ENCODE assay signal across 15 cellular contexts in genomic region chr7:159140170-159140910, GRCh38. TPM values are rescaled to one million over a fixed set of nuclear protein-coding genes. Genes with fewer than 3 reads are reported as not detected.
"Had no signal": no experiment of that assay in that cellular context is flagged by ENCODE, and none has a peak within 500 bp of the region (broad histone marks: within the 10 kb centered on the region; RNA-seq: fewer than 3 reads in every experiment).

No MANE protein-coding gene starts in this region.

- ATAC-seq: activated CD8-positive, alpha-beta T cell treated with anti-CD3 and anti-CD28 coated beads for 36 hours; naive thymus-derived CD4-positive, alpha-beta T cell had no signal

- DNase-seq: activated CD8-positive, alpha-beta T cell treated with anti-CD3 and anti-CD28 coated beads for 36 hours; activated gamma-delta T cell; activated T-cell treated with anti-CD3 and anti-CD28 coated beads for 4 hours; amygdala; erythroblast; naive thymus-derived CD4-positive, alpha-beta T cell; stimulated activated CD4-positive, alpha-beta T cell treated with anti-CD3 and anti-CD28 coated beads, Interleukin-4, amount 100 ng/mL, for 4 hours; thyroid gland had no signal

- H3K4me3 Mint-ChIP-seq: activated CD8-positive, alpha-beta T cell treated with anti-CD3 and anti-CD28 coated beads for 36 hours; activated naive CD8-positive, alpha-beta T cell; dendritic cell treated with granulocyte-macrophage colony-stimulating factor and Interleukin-4, amounts not matched to agents 40 ng/mL and 50 ng/mL, for 4 days; naive thymus-derived CD4-positive, alpha-beta T cell; T-helper 2 cell treated with Interferon-gamma antibody and Interleukin-4, amounts not matched to agents 5 μg/mL and 100 μg/mL, for 36 hours had no signal

- H3K4me2 ChIP-seq: hepatocyte had no signal

- H2AFZ ChIP-seq: hepatocyte had no signal

- H3K36me3 Mint-ChIP-seq: activated naive CD8-positive, alpha-beta T cell; brain; naive thymus-derived CD4-positive, alpha-beta T cell had no signal

- H3K4me3 ChIP-seq: hepatocyte, thyroid gland had no signal

- H3K9me3 Mint-ChIP-seq: activated CD8-positive, alpha-beta T cell treated with anti-CD3 and anti-CD28 coated beads for 36 hours; dendritic cell treated with granulocyte-macrophage colony-stimulating factor and Interleukin-4, amounts not matched to agents 40 ng/mL and 50 ng/mL, for 4 days; T-helper 2 cell treated with Interferon-gamma antibody and Interleukin-4, amounts not matched to agents 5 μg/mL and 100 μg/mL, for 36 hours had no signal

- H3K36me3 ChIP-seq: thyroid gland had no signal

- H3K79me2 ChIP-seq: hepatocyte had no signal

- H3K27ac ChIP-seq: hepatocyte, thyroid gland had no signal

- H3K27ac Mint-ChIP-seq: activated CD8-positive, alpha-beta T cell treated with anti-CD3 and anti-CD28 coated beads for 36 hours; activated naive CD8-positive, alpha-beta T cell; dendritic cell treated with granulocyte-macrophage colony-stimulating factor and Interleukin-4, amounts not matched to agents 40 ng/mL and 50 ng/mL, for 4 days; naive thymus-derived CD4-positive, alpha-beta T cell; T-helper 2 cell treated with Interferon-gamma antibody and Interleukin-4, amounts not matched to agents 5 μg/mL and 100 μg/mL, for 36 hours had no signal

- H3K9me3 ChIP-seq: thyroid gland had no signal

RNA-seq across cellular contexts. Expression of gene VIPR2, which starts 4.3 kb away (rescaled TPM):
- total RNA-seq: lung microvascular endothelial cell, pulmonary artery endothelial cell had no signal
- polyA plus RNA-seq: naive thymus-derived CD4-positive, alpha-beta T cell had no signal
